1 cellular context compared by ENCODE assay signal in genomic region chr12:57086951-57087688, GRCh38.
TF ChIP-seq lines count a peak whose summit lies in the region.

No MANE protein-coding gene starts in this region.

TF ChIP-seq in K562, 482 proteins besides CTCF, POLR2A, EP300 and RAD21 (continued from another document):
- TF ChIP-seq VEZF1 (CRISPR knock-in tag; IDR thresholded peaks at IDR 0.05) (peak; percentile 94), PHF21A (IDR thresholded peaks at IDR 0.05; ENCODE audit: borderline replicate concordance, low read depth) (no peak), TEAD2 (tag; IDR thresholded peaks at IDR 0.05) (no peak), YY1 (IDR thresholded peaks at IDR 0.05; ENCODE audit: borderline replicate concordance in 1 of 3, control insufficient read depth in 1 of 3, extremely low read depth in 1 of 3, insufficient read depth in 3 of 3, insufficient read length in 1 of 3, insufficient replicate concordance in 2 of 3, low read depth in 1 of 3, low read length in 2 of 3) (peak in 1 of 3 experiments; percentile 61), SUPT5H (IDR thresholded peaks at IDR 0.05) (peak; percentile 69), CC2D1A (IDR thresholded peaks at IDR 0.05) (no peak), GATAD2B (IDR thresholded peaks at IDR 0.05; ENCODE audit: borderline replicate concordance) (peak; percentile 27; the same call in 1 of the 2 replicates), DMBX1 (CRISPR knock-in tag; IDR thresholded peaks at IDR 0.05; ENCODE audit: borderline replicate concordance) (peak; percentile 19; the same call in 1 of the 2 replicates), DEAF1 (CRISPR knock-in tag; IDR thresholded peaks at IDR 0.05) (no peak), TFAP4 (CRISPR knock-in tag; IDR thresholded peaks at IDR 0.05; ENCODE audit: borderline replicate concordance) (peak; percentile 16; the same call in 1 of the 2 replicates), TCF7 (IDR thresholded peaks at IDR 0.05; ENCODE audit: borderline replicate concordance) (no peak), SREBF1 (IDR thresholded peaks at IDR 0.05; ENCODE audit: borderline replicate concordance, low read depth, low read length) (no peak), KAT8 (IDR thresholded peaks at IDR 0.05; ENCODE audit: low read depth) (no peak), NUFIP1 (IDR thresholded peaks at IDR 0.05; ENCODE audit: partially characterized antibody) (no peak), DIDO1 (tag; IDR thresholded peaks at IDR 0.05; ENCODE audit: low read depth) (no peak), ZKSCAN1 (IDR thresholded peaks at IDR 0.05; ENCODE audit: low read depth, low read length) (0 out of 2 replicates have a peak, but pooled peaks have one; percentile 5), OTX1 (CRISPR knock-in tag; IDR thresholded peaks at IDR 0.05) (no peak), SLC30A9 (CRISPR knock-in tag; IDR thresholded peaks at IDR 0.05) (no peak), DDX20 (tag; IDR thresholded peaks at IDR 0.05; ENCODE audit: low read depth) (no peak), PHB (CRISPR knock-in tag; IDR thresholded peaks at IDR 0.05) (no peak), CBFA2T2 (conservative IDR thresholded peaks at IDR 0.05) (no peak), BCOR (IDR thresholded peaks at IDR 0.05) (no peak), NCOR1 (IDR thresholded peaks at IDR 0.05) (no peak), ARNT (IDR thresholded peaks at IDR 0.05) (no peak), MAZ (CRISPR knock-in tag; conservative IDR thresholded peaks at IDR 0.05 in 1 of 2, IDR thresholded peaks at IDR 0.05 in 1 of 2) (peak in 1 of 2 experiments; percentile 90; a peak in 2 of 4 replicates), BHLHE40 (IDR thresholded peaks at IDR 0.05; ENCODE audit: low read length) (peak; percentile 50; the same call in 1 of the 2 replicates), BRD9 (IDR thresholded peaks at IDR 0.05; ENCODE audit: low read depth, partially characterized antibody) (peak; percentile 36), REST (CRISPR knock-in tag; IDR thresholded peaks at IDR 0.05; ENCODE audit: low read depth) (no peak), ZNF639 (CRISPR knock-in tag; conservative IDR thresholded peaks at IDR 0.05 in 1 of 2, IDR thresholded peaks at IDR 0.05 in 1 of 2) (no peak)
- TF ChIP-seq, protein P1, sequence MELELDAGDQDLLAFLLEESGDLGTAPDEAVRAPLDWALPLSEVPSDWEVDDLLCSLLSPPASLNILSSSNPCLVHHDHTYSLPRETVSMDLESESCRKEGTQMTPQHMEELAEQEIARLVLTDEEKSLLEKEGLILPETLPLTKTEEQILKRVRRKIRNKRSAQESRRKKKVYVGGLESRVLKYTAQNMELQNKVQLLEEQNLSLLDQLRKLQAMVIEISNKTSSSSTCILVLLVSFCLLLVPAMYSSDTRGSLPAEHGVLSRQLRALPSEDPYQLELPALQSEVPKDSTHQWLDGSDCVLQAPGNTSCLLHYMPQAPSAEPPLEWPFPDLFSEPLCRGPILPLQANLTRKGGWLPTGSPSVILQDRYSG (tag; conservative IDR thresholded peaks at IDR 0.05; ENCODE audit: low read depth) = no peak
- TF ChIP-seq, protein P2, sequence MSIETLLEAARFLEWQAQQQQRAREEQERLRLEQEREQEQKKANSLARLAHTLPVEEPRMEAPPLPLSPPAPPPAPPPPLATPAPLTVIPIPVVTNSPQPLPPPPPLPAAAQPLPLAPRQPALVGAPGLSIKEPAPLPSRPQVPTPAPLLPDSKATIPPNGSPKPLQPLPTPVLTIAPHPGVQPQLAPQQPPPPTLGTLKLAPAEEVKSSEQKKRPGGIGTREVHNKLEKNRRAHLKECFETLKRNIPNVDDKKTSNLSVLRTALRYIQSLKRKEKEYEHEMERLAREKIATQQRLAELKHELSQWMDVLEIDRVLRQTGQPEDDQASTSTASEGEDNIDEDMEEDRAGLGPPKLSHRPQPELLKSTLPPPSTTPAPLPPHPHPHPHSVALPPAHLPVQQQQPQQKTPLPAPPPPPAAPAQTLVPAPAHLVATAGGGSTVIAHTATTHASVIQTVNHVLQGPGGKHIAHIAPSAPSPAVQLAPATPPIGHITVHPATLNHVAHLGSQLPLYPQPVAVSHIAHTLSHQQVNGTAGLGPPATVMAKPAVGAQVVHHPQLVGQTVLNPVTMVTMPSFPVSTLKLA (conservative IDR thresholded peaks at IDR 0.05) = peak; percentile 41 to 46
- TF ChIP-seq, protein P3, sequence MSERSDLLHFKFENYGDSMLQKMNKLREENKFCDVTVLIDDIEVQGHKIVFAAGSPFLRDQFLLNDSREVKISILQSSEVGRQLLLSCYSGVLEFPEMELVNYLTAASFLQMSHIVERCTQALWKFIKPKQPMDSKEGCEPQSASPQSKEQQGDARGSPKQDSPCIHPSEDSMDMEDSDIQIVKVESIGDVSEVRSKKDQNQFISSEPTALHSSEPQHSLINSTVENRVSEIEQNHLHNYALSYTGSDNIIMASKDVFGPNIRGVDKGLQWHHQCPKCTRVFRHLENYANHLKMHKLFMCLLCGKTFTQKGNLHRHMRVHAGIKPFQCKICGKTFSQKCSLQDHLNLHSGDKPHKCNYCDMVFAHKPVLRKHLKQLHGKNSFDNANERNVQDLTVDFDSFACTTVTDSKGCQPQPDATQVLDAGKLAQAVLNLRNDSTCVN (CRISPR knock-in tag; IDR thresholded peaks at IDR 0.05) = no peak
